Comparison of ENCODE assay signal across 23 cellular contexts in the genomic region with DNA sequence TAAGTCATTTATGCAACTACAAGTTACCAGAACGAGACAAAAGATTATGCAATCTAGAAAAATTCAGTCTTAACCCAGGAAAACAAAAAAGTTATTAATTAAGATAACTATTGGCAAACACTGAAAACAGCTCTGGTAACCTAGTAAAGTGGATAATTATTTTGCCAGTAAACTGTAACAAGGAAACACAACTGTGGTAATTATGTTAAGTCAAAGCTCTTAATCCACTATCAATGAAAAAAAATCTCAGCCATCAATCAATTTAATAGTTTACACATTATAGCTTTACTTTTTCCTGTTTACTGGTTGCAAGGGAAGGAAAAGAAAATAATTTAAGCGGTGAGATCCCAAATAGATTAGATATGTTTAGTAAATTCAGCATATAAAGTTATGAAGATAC. TPM values are rescaled to one million over a fixed set of nuclear protein-coding genes. Genes with fewer than 3 reads are reported as not detected.
DNase-seq lines count a peak whose midpoint lies in the region; ATAC-seq and TF ChIP-seq lines count a peak whose summit lies in the region.
"Had no signal": no experiment of that assay in that cellular context is flagged by ENCODE, and none has a peak within 500 bp of the region (broad histone marks: within the 10 kb centered on the region; RNA-seq: fewer than 3 reads in every experiment).

No MANE protein-coding gene starts in this region.

- peaks cover 13% of the 10 kb centered on the region for H3K36me3 Mint-ChIP-seq in activated naive CD8-positive, alpha-beta T cell
- H3K36me3 Mint-ChIP-seq in activated naive CD8-positive, alpha-beta T cell treated with anti-CD3 and anti-CD28 coated beads for 36 hours: peaks cover 39% of the 10 kb centered on the region
- H3K36me3 Mint-ChIP-seq in T-cell: peaks cover 64% of the 10 kb centered on the region
- peaks cover 40% of the 10 kb centered on the region for H3K36me3 Mint-ChIP-seq in type B pancreatic cell

- no peak for DNase-seq in activated naive CD8-positive, alpha-beta T cell treated with anti-CD3 and anti-CD28 coated beads for 36 hours
- no peak for DNase-seq in HEK293T (ENCODE audit: extremely low spot score)
- DNase-seq in T-cell: no peak
- DNase-seq in esophagus squamous epithelium (lab: John Stamatoyannopoulos, UW): no peak
- no peak for DNase-seq in activated CD8-positive, alpha-beta memory T cell treated with anti-CD3 and anti-CD28 coated beads for 24 hours
- DNase-seq in type B pancreatic cell (ENCODE audit: extremely low spot score, unreplicated experiment): no peak
- DNase-seq: CD8-positive, alpha-beta memory T cell; DMS79 treated with DMSO at 0.1 percent for 48 hours; GF-D8; H9; NCI-H1105; NCI-H1436 treated with DMSO at 0.1 percent for 48 hours; NCI-H187 treated with DMSO at 0.1 percent for 48 hours; NCI-H2107; NCI-H524; NCI-H748 treated with DMSO at 0.1 percent for 48 hours; NK-92 treated with Interleukin-12 subunit alpha and Interleukin-12 subunit beta, amount 100 ng/mL, for 24 hours; PC-3; SJCRH30 had no signal

- 67 to 86% methylated on average over 2 of the region's 2 CpGs for WGBS in esophagus squamous epithelium, 2 donors

- CTCF ChIA-PET in HEK293T (lab: Yijun Ruan, JAX) (no interaction called here), T-cell (lab: Charles Lee) (interaction anchor here in 1 of 2 donors (1.2 kb wide), 1 partner anchor 11 kb away, joined by 3 read pairs; no protein-coding TSS in a partner anchor)

- H3K4me1 Mint-ChIP-seq in activated naive CD8-positive, alpha-beta T cell (ENCODE audit: low read depth): no peaks in the 10 kb centered on the region
- H3K4me1 Mint-ChIP-seq in activated naive CD8-positive, alpha-beta T cell treated with anti-CD3 and anti-CD28 coated beads for 36 hours: peaks cover 8% of the 10 kb centered on the region
- H3K4me1 Mint-ChIP-seq in T-cell (peaks cover 0 to 7% (median 6%) of the 10 kb centered on the region in 3 donors), type B pancreatic cell (ENCODE audit: unreplicated experiment) (no peaks in the 10 kb centered on the region)
- H3K4me1 Mint-ChIP-seq: B cell had no signal

- no peaks in the 10 kb centered on the region for H3K9me3 Mint-ChIP-seq in activated naive CD8-positive, alpha-beta T cell (ENCODE audit: low read depth)
- H3K9me3 Mint-ChIP-seq in activated naive CD8-positive, alpha-beta T cell treated with anti-CD3 and anti-CD28 coated beads for 36 hours: no peaks in the 10 kb centered on the region
- H3K9me3 Mint-ChIP-seq in T-cell (no peaks in the 10 kb centered on the region), type B pancreatic cell (no peaks in the 10 kb centered on the region)
- H3K9me3 Mint-ChIP-seq: CD8-positive, alpha-beta memory T cell; GM23338; H9 had no signal

- TF ChIP-seq CTCF in esophagus squamous epithelium (IDR thresholded peaks at IDR 0.05) (no peak), type B pancreatic cell (conservative IDR thresholded peaks at IDR 0.05) (no peak)

- no peaks in the 10 kb centered on the region for H3K9me3 ChIP-seq in esophagus squamous epithelium
- H3K9me3 ChIP-seq: SJCRH30 had no signal

- H3K27me3 ChIP-seq in esophagus squamous epithelium: no peaks in the 10 kb centered on the region
- H3K27me3 ChIP-seq: SJCRH30 had no signal

- no peak overlapping the region for H3K4me3 Mint-ChIP-seq in activated naive CD8-positive, alpha-beta T cell
- H3K4me3 Mint-ChIP-seq in activated naive CD8-positive, alpha-beta T cell treated with anti-CD3 and anti-CD28 coated beads for 36 hours: no peak overlapping the region
- no peak overlapping the region for H3K4me3 Mint-ChIP-seq in T-cell
- no peak overlapping the region for H3K4me3 Mint-ChIP-seq in type B pancreatic cell
- H3K4me3 Mint-ChIP-seq: B cell; CD8-positive, alpha-beta memory T cell; GM23338; H9 had no signal

- POLR2A ChIA-PET in HEK293T (lab: Yijun Ruan, JAX) (interaction anchor here (1.7 kb wide), 1 partner anchor 11 kb away, joined by 5 read pairs; a partner anchor contains a TSS), T-cell (lab: Charles Lee) (interaction anchor here in 1 of 2 donors (0.6 to 0.8 kb wide), 2 partner anchors 9 to 41 kb away, joined by 3 to 9 read pairs; no protein-coding TSS in a partner anchor)

- no peaks in the 10 kb centered on the region for H3K27me3 Mint-ChIP-seq in activated naive CD8-positive, alpha-beta T cell
- no peaks in the 10 kb centered on the region for H3K27me3 Mint-ChIP-seq in activated naive CD8-positive, alpha-beta T cell treated with anti-CD3 and anti-CD28 coated beads for 36 hours
- H3K27me3 Mint-ChIP-seq in T-cell (no peaks in the 10 kb centered on the region), type B pancreatic cell (no peaks in the 10 kb centered on the region)
- H3K27me3 Mint-ChIP-seq: B cell; CD8-positive, alpha-beta memory T cell had no signal

- intact Hi-C loops in esophagus squamous epithelium (cut with DNase I): no loop called here

- H3K27ac ChIP-seq in esophagus squamous epithelium: no peak overlapping the region
- H3K27ac ChIP-seq: C4-2B, SJCRH30 had no signal

- H3K36me3 ChIP-seq in esophagus squamous epithelium: peaks cover 10 to 99% (median 31%) of the 10 kb centered on the region in 3 donors

- ATAC-seq in T-cell (replicated peaks in 1 of 4): no peak
- ATAC-seq: GM23338, PC-3 had no signal

- H3K4me3 ChIP-seq in esophagus squamous epithelium: no peak overlapping the region
- H3K4me3 ChIP-seq: GM23338, SJCRH30 had no signal

- peak overlapping the region; percentile 5 for H3K27ac Mint-ChIP-seq in activated naive CD8-positive, alpha-beta T cell
- H3K27ac Mint-ChIP-seq in activated naive CD8-positive, alpha-beta T cell treated with anti-CD3 and anti-CD28 coated beads for 36 hours: no peak overlapping the region
- H3K27ac Mint-ChIP-seq in T-cell (peak overlapping the region; percentile 5 to 46), type B pancreatic cell (no peak overlapping the region)
- H3K27ac Mint-ChIP-seq: B cell, GM23338, H9 had no signal

- H3K4me1 ChIP-seq in esophagus squamous epithelium: no peaks in the 10 kb centered on the region
- H3K4me1 ChIP-seq: SJCRH30 had no signal

- TF ChIP-seq POLR2A in esophagus squamous epithelium (IDR thresholded peaks at IDR 0.05): no peak

TF ChIP-seq in HEK293T, 16 proteins besides CTCF, POLR2A, EP300 and RAD21:
- no peak for TF ChIP-seq ELF4 (IDR thresholded peaks at IDR 0.05)
- TF ChIP-seq, protein P1, sequence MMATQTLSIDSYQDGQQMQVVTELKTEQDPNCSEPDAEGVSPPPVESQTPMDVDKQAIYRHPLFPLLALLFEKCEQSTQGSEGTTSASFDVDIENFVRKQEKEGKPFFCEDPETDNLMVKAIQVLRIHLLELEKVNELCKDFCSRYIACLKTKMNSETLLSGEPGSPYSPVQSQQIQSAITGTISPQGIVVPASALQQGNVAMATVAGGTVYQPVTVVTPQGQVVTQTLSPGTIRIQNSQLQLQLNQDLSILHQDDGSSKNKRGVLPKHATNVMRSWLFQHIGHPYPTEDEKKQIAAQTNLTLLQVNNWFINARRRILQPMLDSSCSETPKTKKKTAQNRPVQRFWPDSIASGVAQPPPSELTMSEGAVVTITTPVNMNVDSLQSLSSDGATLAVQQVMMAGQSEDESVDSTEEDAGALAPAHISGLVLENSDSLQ (IDR thresholded peaks at IDR 0.05): peak; percentile 44; the same call in 1 of the 2 replicates

RNA-seq across cellular contexts. Expression of a gene that starts 11.2 kb away (rescaled TPM):
- 100 to 1,000 TPM; 188 to 193 TPM for total RNA-seq in activated naive CD8-positive, alpha-beta T cell treated with anti-CD3 and anti-CD28 coated beads for 36 hours
- total RNA-seq in T-cell: 10 to 100 TPM; 35.2 to 61.0 (median 57.6) TPM
- total RNA-seq in esophagus squamous epithelium: 10 to 100 TPM; 12.4 to 33.0 (median 28.1) TPM
- total RNA-seq in type B pancreatic cell (ENCODE audit: low replicate concordance): 55.7 and 64.7 TPM in 2 replicates

RNA-seq across cellular contexts. Expression of a gene that starts 12.6 kb away (rescaled TPM):
- total RNA-seq in activated naive CD8-positive, alpha-beta T cell treated with anti-CD3 and anti-CD28 coated beads for 36 hours: 10 to 100 TPM; 41.6 to 42.3 TPM
- total RNA-seq in T-cell (10 to 100 TPM; 15.8 to 20.3 (median 19.1) TPM), esophagus squamous epithelium (10 to 100 TPM; 15.0 to 43.1 (median 23.3) TPM), type B pancreatic cell (ENCODE audit: low replicate concordance) (36.2 and 37.7 TPM in 2 replicates)

RNA-seq across cellular contexts. Expression of a gene that starts 47.7 kb away (rescaled TPM):
- total RNA-seq in activated naive CD8-positive, alpha-beta T cell treated with anti-CD3 and anti-CD28 coated beads for 36 hours: 10 to 100 TPM; 47.3 to 53.5 TPM
- 10 to 100 TPM; 73.8 to 90.9 (median 87.3) TPM for total RNA-seq in T-cell
- total RNA-seq in esophagus squamous epithelium: 10 to 100 TPM; 18.1 to 40.2 (median 27.1) TPM
- total RNA-seq in type B pancreatic cell (ENCODE audit: low replicate concordance): 69.9 and 91.0 TPM in 2 replicates

Comparison
In these comparisons a context has a peak if more than half of its experiments do, and no peak if none do; other contexts are left out.
1. H3K27ac Mint-ChIP-seq: peak in activated naive CD8-positive, alpha-beta T cell (single experiment) and T-cell (2 of 2); none in activated naive CD8-positive, alpha-beta T cell treated with anti-CD3 and anti-CD28 coated beads for 36 hours (single experiment) and type B pancreatic cell (single experiment).